Comparison of ENCODE assay signal across 9 cellular contexts in the genomic region with DNA sequence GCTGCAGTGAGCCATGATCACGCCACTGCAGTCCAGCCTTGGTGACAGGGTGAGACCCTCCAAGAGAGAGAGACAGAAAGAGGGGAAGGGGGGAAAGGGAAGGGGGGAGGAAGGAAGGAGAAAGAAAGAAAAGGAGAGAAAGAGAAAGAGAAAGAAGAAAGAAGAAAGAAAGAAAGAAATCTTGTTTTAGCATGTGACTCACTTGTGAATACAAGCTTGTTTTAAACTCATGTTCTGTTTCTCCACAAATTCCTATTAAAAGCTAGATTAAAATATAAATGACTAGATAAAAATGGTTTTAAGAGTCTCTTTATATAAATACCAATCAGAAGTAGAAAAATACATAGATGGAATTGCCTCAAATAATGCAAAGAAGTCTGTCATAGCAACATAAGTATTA. TPM values are rescaled to one million over a fixed set of nuclear protein-coding genes. Genes with fewer than 3 reads are reported as not detected.
"Had no signal": no experiment of that assay in that cellular context is flagged by ENCODE, and none has a peak within 500 bp of the region (broad histone marks: within the 10 kb centered on the region; RNA-seq: fewer than 3 reads in every experiment).

No MANE protein-coding gene starts in this region.

- H3K27ac ChIP-seq: GM23248, HL-60 had no signal

- H2AFZ ChIP-seq: GM23248 had no signal

- H3K9ac ChIP-seq: GM23248 had no signal

- H3K4me3 ChIP-seq: GM23248 had no signal

- DNase-seq: GM23248, H9, HCEC 1CT, IMR-90, KBM-7 had no signal

- FAIRE-seq: H1, H54 had no signal

RNA-seq across cellular contexts. Expression of a gene that starts 51.0 kb away (rescaled TPM):
- total RNA-seq: GM23248, H1, H9, HT1080, IMR-90 had no signal
- polyA plus RNA-seq: GM23248, H1, IMR-90 had no signal
